Comparison of ENCODE assay signal across 1 cellular context in the genomic region with DNA sequence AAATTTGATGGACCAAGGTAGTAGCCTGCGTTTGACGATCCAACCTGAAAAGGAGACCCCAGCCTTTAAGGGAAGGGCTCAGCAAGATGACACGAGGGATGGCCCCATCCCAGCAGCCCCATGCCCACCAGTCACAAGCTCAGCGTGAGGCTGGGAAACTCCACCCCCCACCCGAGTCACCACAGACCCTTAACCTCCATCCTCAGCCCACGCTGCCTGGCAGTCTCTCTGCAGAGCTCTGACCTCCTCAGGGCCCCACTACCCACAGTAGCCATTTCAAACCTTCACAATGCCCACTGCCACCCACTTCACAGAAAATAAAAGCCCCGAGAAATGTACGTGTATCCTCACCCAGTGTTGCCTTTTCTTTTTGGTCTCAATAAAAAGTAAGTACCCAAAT.
TF ChIP-seq lines count a peak whose summit lies in the region.

No MANE protein-coding gene starts in this region.

TF ChIP-seq in GM23338, 12 proteins besides CTCF, POLR2A, EP300 and RAD21 (continued from another document):
- TF ChIP-seq, protein P1, sequence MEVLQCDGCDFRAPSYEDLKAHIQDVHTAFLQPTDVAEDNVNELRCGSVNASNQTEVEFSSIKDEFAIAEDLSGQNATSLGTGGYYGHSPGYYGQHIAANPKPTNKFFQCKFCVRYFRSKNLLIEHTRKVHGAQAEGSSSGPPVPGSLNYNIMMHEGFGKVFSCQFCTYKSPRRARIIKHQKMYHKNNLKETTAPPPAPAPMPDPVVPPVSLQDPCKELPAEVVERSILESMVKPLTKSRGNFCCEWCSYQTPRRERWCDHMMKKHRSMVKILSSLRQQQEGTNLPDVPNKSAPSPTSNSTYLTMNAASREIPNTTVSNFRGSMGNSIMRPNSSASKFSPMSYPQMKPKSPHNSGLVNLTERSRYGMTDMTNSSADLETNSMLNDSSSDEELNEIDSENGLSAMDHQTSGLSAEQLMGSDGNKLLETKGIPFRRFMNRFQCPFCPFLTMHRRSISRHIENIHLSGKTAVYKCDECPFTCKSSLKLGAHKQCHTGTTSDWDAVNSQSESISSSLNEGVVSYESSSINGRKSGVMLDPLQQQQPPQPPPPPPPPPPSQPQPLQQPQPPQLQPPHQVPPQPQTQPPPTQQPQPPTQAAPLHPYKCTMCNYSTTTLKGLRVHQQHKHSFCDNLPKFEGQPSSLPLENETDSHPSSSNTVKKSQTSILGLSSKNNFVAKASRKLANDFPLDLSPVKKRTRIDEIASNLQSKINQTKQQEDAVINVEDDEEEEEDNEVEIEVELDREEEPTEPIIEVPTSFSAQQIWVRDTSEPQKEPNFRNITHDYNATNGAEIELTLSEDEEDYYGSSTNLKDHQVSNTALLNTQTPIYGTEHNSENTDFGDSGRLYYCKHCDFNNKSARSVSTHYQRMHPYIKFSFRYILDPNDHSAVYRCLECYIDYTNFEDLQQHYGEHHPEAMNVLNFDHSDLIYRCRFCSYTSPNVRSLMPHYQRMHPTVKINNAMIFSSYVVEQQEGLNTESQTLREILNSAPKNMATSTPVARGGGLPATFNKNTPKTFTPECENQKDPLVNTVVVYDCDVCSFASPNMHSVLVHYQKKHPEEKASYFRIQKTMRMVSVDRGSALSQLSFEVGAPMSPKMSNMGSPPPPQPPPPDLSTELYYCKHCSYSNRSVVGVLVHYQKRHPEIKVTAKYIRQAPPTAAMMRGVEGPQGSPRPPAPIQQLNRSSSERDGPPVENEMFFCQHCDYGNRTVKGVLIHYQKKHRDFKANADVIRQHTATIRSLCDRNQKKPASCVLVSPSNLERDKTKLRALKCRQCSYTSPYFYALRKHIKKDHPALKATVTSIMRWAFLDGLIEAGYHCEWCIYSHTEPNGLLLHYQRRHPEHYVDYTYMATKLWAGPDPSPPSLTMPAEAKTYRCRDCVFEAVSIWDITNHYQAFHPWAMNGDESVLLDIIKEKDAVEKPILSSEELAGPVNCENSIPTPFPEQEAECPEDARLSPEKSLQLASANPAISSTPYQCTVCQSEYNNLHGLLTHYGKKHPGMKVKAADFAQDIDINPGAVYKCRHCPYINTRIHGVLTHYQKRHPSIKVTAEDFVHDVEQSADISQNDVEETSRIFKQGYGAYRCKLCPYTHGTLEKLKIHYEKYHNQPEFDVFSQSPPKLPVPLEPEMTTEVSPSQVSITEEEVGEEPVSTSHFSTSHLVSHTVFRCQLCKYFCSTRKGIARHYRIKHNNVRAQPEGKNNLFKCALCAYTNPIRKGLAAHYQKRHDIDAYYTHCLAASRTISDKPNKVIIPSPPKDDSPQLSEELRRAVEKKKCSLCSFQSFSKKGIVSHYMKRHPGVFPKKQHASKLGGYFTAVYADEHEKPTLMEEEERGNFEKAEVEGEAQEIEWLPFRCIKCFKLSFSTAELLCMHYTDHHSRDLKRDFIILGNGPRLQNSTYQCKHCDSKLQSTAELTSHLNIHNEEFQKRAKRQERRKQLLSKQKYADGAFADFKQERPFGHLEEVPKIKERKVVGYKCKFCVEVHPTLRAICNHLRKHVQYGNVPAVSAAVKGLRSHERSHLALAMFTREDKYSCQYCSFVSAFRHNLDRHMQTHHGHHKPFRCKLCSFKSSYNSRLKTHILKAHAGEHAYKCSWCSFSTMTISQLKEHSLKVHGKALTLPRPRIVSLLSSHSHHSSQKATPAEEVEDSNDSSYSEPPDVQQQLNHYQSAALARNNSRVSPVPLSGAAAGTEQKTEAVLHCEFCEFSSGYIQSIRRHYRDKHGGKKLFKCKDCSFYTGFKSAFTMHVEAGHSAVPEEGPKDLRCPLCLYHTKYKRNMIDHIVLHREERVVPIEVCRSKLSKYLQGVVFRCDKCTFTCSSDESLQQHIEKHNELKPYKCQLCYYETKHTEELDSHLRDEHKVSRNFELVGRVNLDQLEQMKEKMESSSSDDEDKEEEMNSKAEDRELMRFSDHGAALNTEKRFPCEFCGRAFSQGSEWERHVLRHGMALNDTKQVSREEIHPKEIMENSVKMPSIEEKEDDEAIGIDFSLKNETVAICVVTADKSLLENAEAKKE (CRISPR knock-in tag; IDR thresholded peaks at IDR 0.05): no peak
- TF ChIP-seq, protein P2, sequence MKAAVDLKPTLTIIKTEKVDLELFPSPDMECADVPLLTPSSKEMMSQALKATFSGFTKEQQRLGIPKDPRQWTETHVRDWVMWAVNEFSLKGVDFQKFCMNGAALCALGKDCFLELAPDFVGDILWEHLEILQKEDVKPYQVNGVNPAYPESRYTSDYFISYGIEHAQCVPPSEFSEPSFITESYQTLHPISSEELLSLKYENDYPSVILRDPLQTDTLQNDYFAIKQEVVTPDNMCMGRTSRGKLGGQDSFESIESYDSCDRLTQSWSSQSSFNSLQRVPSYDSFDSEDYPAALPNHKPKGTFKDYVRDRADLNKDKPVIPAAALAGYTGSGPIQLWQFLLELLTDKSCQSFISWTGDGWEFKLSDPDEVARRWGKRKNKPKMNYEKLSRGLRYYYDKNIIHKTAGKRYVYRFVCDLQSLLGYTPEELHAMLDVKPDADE (IDR thresholded peaks at IDR 0.05): no peak
- TF ChIP-seq STAT1 (IDR thresholded peaks at IDR 0.05; ENCODE audit: unreplicated experiment): no peak
